Comparison of ENCODE assay signal across 8 cellular contexts in the genomic region with DNA sequence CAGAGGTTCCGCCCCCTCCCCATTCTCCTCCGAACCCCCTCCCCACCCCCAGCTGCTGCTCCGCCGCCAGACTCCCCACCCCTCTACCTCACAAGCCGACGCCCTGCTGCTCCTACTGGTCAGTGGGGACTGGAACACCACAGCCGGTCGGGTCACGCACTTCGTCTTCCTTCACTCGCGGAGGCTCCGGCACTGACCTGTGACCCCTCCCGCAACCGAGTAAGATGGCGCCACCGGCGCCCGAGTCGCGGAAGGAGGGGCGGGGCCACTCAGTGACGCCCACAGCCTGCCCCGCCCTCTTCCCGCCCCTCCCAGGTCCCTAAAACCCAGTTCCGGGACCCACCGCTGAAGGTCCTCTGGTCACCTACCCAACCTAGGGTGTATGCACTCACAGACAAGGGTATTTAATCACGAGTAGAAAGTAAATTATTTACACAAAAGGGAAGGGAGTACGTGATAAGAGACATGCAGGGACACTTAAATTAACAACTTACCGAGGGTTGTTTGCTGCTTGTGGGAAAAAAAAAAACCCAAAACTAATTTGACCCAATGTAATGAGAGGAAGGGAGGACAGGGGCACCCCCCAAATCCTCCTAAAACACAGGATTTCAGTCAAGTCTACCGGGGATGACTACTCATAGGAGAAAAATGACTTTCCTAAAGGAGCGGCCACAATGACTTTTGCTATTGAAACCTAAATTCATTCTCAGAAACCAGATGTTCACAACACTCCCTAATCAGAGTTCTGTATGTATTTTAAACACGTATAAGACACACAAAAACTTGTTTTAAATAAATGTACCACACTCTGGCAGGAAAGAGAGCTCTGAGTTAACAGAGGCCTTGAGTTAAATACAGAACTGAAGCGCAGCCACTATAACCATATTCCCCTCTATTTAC. TPM values are rescaled to one million over a fixed set of nuclear protein-coding genes. Genes with fewer than 3 reads are reported as not detected.
DNase-seq lines count a peak whose midpoint lies in the region; ATAC-seq, FAIRE-seq and TF ChIP-seq lines count a peak whose summit lies in the region.

TSS of gene RIT1 (minus strand) at position 194 of the 900 bp plus-strand sequence. CDS start 588 bp downstream, outside the sequence.

- H3K4me3 ChIP-seq in right cardiac atrium (ENCODE audit: low read length) = peak within 1 kb of the TSS; percentile 96

- in situ Hi-C loops in GM13977 (cut with MboI; ENCODE audit: low pct_unique_long_range_greater_than_20kb, low sequenced_read_pairs, unreplicated experiment) = no loop called here

- DNase-seq in GM13977 (ENCODE audit: low spot score) = peak; percentile 88
- peak; percentile 66 for DNase-seq in NCI-H146 treated with DMSO at 0.1 percent for 48 hours (lab: John Stamatoyannopoulos, UW; ENCODE audit: unreplicated experiment)
- DNase-seq in T-helper 22 cell (ENCODE audit: low read depth) = peak; percentile 74
- DNase-seq in anterior cingulate cortex (lab: John Stamatoyannopoulos, UW) = peak; percentile 10 to 89 (median 70)
- DNase-seq in right cardiac atrium = peak; percentile 90 to 95 (median 95)
- peak; percentile 37 for DNase-seq in pulmonary artery endothelial cell (ENCODE audit: low read depth, low spot score)
- peak; percentile 92 for DNase-seq in urothelium cell line (ENCODE audit: low spot score)

- H3K27me3 ChIP-seq in right cardiac atrium (ENCODE audit: control insufficient read depth, insufficient read depth) = no peaks in the 10 kb centered on the region

- TF ChIP-seq CTCF in GM13977 (IDR thresholded peaks at IDR 0.05; ENCODE audit: extremely low read depth, insufficient read depth, missing control alignments) = no peak

- no peak for FAIRE-seq in urothelium cell line (lab: Jason Lieb, UNC)

- peak; percentile 88 for ATAC-seq in HG02759 (IDR thresholded peaks at IDR 0.05; ENCODE audit: unreplicated experiment)
- ATAC-seq in right cardiac atrium = peak; percentile 98

- peaks cover 4% of the 10 kb centered on the region for H3K4me1 ChIP-seq in right cardiac atrium (ENCODE audit: control insufficient read depth, insufficient read depth, low read length)

- 6% methylated on average over 34 of the region's 34 CpGs for WGBS in right cardiac atrium

- peak within 1 kb of the TSS; percentile 71 for H3K27ac ChIP-seq in right cardiac atrium (ENCODE audit: low read length)

- intact Hi-C loops in right cardiac atrium (cut with DNase I) = loop anchor here in 1 of 4 donors (10.0 kb wide), 1 partner anchor 47 kb away; no protein-coding TSS in a partner anchor

- H3K9me3 ChIP-seq in right cardiac atrium (ENCODE audit: control insufficient read depth, low read length) = no peaks in the 10 kb centered on the region

RNA-seq across cellular contexts. Expression of gene RIT1, which starts in this region (rescaled TPM):
- total RNA-seq in right cardiac atrium = 10 to 100 TPM; 21.6 to 26.2 (median 22.5) TPM
- 9.4 TPM for polyA plus RNA-seq in right cardiac atrium
- total RNA-seq in pulmonary artery endothelial cell = 37.7 and 49.3 TPM in 2 replicates

Comparison
In these comparisons a context has a peak if more than half of its experiments do, and no peak if none do; other contexts are left out.
1. Peak in every context shown above with its lines: DNase-seq, ATAC-seq, H3K4me3 ChIP-seq and H3K27ac ChIP-seq.
2. DNase-seq: peak in every context shown above with its lines; median percentile 95 in right cardiac atrium; 92 in urothelium cell line; 88 in GM13977; 74 in T-helper 22 cell; 70 in anterior cingulate cortex; 66 in NCI-H146 treated with DMSO at 0.1 percent for 48 hours; 37 in pulmonary artery endothelial cell.